In the genomic region with DNA sequence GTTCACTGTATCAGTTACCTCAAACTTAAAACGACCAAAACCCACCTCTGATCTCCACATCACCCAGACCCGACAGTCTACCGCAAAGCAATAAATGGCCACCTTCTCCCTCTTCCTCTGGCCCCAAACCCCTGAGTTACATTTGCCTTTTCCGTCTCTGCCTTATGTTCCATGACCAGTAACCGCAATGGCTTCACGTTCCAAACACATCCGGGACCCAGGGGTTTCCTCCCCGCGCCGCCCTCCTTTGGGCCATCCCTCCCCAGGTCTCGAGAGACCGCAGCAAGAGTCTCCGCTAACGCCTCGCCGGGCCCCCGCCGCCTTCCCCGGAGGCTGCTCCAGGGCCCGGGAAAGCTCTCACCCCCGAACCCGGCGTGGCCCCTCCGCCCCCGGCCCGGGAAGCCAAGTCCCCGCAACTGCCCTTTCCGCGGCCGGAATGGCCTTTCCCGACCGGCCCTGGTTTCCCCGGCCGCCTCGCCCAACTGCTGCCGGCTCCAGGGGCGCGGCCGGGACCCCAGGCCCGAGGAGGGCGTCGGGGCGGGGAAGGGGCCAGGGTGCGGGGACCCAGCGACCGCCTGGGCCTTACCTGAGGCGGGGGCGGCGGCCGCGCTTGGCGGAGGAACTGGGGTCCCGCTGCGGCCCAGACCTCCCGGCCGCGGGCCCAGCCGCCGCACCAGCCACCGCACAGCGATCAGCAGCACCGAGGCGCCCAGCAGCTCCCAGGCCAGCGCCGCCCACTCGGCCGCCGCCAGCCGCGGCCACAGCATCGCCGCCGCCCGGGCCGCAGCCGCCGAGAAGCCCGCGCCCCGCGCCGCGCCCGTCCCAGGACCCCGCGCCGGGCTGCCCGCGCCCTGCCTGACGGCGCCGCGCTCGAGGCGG, we compare ENCODE assay signal across 2 cellular contexts.
A peak's percentile ranks its signal among the peaks of the same experiment; 100 is the strongest.
TF ChIP-seq lines count a peak whose summit lies in the region.

Gene ANKLE2, minus strand, starts transcription at position 801 of the 879 bp plus-strand sequence. Its CDS starts 34 bp downstream, at position 767.

TF ChIP-seq in IMR-90, 13 proteins besides CTCF, POLR2A, EP300 and RAD21:
- peak; percentile 20; the same call in 1 of the 2 replicates for TF ChIP-seq BHLHE40 (IDR thresholded peaks at IDR 0.05; ENCODE audit: low read depth, low read length)
- TF ChIP-seq CHD1 (IDR thresholded peaks at IDR 0.05; ENCODE audit: low read depth, low read length) = 0 out of 2 replicates have a peak, but pooled peaks have one; percentile 16
- TF ChIP-seq ELK1 (IDR thresholded peaks at IDR 0.05; ENCODE audit: borderline replicate concordance, low read depth, low read length) = no peak
TF ChIP-seq in IMR-90: peak in this region for 2.

TF ChIP-seq in GM12878, 131 proteins besides CTCF, POLR2A, EP300 and RAD21 (continues in another document):
- TF ChIP-seq RUNX3 (IDR thresholded peaks at IDR 0.05; ENCODE audit: low read length) = peak; percentile 80
- peak; percentile 26; the same call in 1 of the 2 replicates for TF ChIP-seq BACH1 (IDR thresholded peaks at IDR 0.05; ENCODE audit: borderline replicate concordance)
- no peak for TF ChIP-seq SUZ12 (IDR thresholded peaks at IDR 0.05; ENCODE audit: unreplicated experiment)
- no peak for TF ChIP-seq PBX3 (IDR thresholded peaks at IDR 0.05; ENCODE audit: insufficient replicate concordance, low read depth, low read length)
- no peak for TF ChIP-seq USF1 (IDR thresholded peaks at IDR 0.05; ENCODE audit: borderline replicate concordance, extremely low read length, insufficient read depth, low read depth, low read length)
- no peak for TF ChIP-seq FOS (IDR thresholded peaks at IDR 0.05; ENCODE audit: borderline replicate concordance, extremely low read depth, insufficient read length)
- no peak for TF ChIP-seq ZNF24 (IDR thresholded peaks at IDR 0.05)
- TF ChIP-seq CHD2 (IDR thresholded peaks at IDR 0.05; ENCODE audit: borderline replicate concordance, low read depth, low read length) = no peak
- TF ChIP-seq NBN (IDR thresholded peaks at IDR 0.05) = peak; percentile 28; the same call in 1 of the 2 replicates
- 0 out of 2 replicates have a peak, but pooled peaks have one; percentile 15 for TF ChIP-seq CBFB (IDR thresholded peaks at IDR 0.05; ENCODE audit: low read depth)
- TF ChIP-seq POLR2AphosphoS5 (IDR thresholded peaks at IDR 0.05; ENCODE audit: low read length) = peak; percentile 51; the same call in 1 of the 2 replicates
- no peak for TF ChIP-seq RELB (IDR thresholded peaks at IDR 0.05; ENCODE audit: low read depth)
- TF ChIP-seq, protein P1, sequence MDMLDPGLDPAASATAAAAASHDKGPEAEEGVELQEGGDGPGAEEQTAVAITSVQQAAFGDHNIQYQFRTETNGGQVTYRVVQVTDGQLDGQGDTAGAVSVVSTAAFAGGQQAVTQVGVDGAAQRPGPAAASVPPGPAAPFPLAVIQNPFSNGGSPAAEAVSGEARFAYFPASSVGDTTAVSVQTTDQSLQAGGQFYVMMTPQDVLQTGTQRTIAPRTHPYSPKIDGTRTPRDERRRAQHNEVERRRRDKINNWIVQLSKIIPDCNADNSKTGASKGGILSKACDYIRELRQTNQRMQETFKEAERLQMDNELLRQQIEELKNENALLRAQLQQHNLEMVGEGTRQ (IDR thresholded peaks at IDR 0.05; ENCODE audit: borderline replicate concordance, low read depth, low read length) = no peak
- TF ChIP-seq, protein P2, sequence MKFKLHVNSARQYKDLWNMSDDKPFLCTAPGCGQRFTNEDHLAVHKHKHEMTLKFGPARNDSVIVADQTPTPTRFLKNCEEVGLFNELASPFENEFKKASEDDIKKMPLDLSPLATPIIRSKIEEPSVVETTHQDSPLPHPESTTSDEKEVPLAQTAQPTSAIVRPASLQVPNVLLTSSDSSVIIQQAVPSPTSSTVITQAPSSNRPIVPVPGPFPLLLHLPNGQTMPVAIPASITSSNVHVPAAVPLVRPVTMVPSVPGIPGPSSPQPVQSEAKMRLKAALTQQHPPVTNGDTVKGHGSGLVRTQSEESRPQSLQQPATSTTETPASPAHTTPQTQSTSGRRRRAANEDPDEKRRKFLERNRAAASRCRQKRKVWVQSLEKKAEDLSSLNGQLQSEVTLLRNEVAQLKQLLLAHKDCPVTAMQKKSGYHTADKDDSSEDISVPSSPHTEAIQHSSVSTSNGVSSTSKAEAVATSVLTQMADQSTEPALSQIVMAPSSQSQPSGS (IDR thresholded peaks at IDR 0.05; ENCODE audit: low read length) = no peak
- peak; percentile 33; the same call in 1 of the 2 replicates for TF ChIP-seq MLLT1 (IDR thresholded peaks at IDR 0.05)
- TF ChIP-seq TARDBP (IDR thresholded peaks at IDR 0.05; ENCODE audit: borderline replicate concordance) = no peak
- TF ChIP-seq RB1 (IDR thresholded peaks at IDR 0.05; ENCODE audit: borderline replicate concordance) = no peak
- TF ChIP-seq IKZF2 (IDR thresholded peaks at IDR 0.05) = peak in 1 of 2 experiments; percentile 33
- no peak for TF ChIP-seq TCF7 (IDR thresholded peaks at IDR 0.05; ENCODE audit: borderline replicate concordance)
- TF ChIP-seq PAX8 (IDR thresholded peaks at IDR 0.05) = no peak
- TF ChIP-seq DPF2 (IDR thresholded peaks at IDR 0.05) = peak; percentile 29; the same call in 1 of the 2 replicates
- no peak for TF ChIP-seq TCF3 (IDR thresholded peaks at IDR 0.05; ENCODE audit: borderline replicate concordance, insufficient read depth, low read depth, low read length)
- TF ChIP-seq HDAC2 (IDR thresholded peaks at IDR 0.05) = no peak
- TF ChIP-seq WRNIP1 (IDR thresholded peaks at IDR 0.05; ENCODE audit: borderline replicate concordance, low read depth, low read length) = 0 out of 2 replicates have a peak, but pooled peaks have one; percentile 45
- TF ChIP-seq, protein P3, sequence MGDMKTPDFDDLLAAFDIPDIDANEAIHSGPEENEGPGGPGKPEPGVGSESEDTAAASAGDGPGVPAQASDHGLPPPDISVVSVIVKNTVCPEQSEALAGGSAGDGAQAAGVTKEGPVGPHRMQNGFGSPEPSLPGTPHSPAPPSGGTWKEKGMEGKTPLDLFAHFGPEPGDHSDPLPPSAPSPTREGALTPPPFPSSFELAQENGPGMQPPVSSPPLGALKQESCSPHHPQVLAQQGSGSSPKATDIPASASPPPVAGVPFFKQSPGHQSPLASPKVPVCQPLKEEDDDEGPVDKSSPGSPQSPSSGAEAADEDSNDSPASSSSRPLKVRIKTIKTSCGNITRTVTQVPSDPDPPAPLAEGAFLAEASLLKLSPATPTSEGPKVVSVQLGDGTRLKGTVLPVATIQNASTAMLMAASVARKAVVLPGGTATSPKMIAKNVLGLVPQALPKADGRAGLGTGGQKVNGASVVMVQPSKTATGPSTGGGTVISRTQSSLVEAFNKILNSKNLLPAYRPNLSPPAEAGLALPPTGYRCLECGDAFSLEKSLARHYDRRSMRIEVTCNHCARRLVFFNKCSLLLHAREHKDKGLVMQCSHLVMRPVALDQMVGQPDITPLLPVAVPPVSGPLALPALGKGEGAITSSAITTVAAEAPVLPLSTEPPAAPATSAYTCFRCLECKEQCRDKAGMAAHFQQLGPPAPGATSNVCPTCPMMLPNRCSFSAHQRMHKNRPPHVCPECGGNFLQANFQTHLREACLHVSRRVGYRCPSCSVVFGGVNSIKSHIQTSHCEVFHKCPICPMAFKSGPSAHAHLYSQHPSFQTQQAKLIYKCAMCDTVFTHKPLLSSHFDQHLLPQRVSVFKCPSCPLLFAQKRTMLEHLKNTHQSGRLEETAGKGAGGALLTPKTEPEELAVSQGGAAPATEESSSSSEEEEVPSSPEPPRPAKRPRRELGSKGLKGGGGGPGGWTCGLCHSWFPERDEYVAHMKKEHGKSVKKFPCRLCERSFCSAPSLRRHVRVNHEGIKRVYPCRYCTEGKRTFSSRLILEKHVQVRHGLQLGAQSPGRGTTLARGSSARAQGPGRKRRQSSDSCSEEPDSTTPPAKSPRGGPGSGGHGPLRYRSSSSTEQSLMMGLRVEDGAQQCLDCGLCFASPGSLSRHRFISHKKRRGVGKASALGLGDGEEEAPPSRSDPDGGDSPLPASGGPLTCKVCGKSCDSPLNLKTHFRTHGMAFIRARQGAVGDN (IDR thresholded peaks at IDR 0.05) = no peak
- peak; percentile 61 for TF ChIP-seq NKRF (conservative IDR thresholded peaks at IDR 0.05)
- no peak for TF ChIP-seq ZBTB4 (CRISPR knock-in tag; IDR thresholded peaks at IDR 0.05)
- TF ChIP-seq TBL1XR1 (IDR thresholded peaks at IDR 0.05; ENCODE audit: low read depth, low read length) = no peak
- peak in 1 of 2 experiments; percentile 42; a peak in 1 of 3 replicates for TF ChIP-seq EGR1 (IDR thresholded peaks at IDR 0.05; ENCODE audit: borderline replicate concordance in 1 of 2, low read depth in 2 of 2, low read length in 2 of 2)
- peak; percentile 76; the same call in 1 of the 2 replicates for TF ChIP-seq LARP7 (IDR thresholded peaks at IDR 0.05)
- TF ChIP-seq POU2F2 (IDR thresholded peaks at IDR 0.05; ENCODE audit: borderline replicate concordance, low read depth, low read length) = no peak
- peak; percentile 45; the same call in 1 of the 2 replicates for TF ChIP-seq GATAD2B (conservative IDR thresholded peaks at IDR 0.05; ENCODE audit: low read depth)
- TF ChIP-seq SUPT20H (IDR thresholded peaks at IDR 0.05; ENCODE audit: borderline replicate concordance, control insufficient read depth, low read depth, low read length) = no peak
- TF ChIP-seq TCF12 (IDR thresholded peaks at IDR 0.05; ENCODE audit: low read depth, low read length) = no peak
- peak; percentile 62; the same call in 1 of the 2 replicates for TF ChIP-seq HDGF (IDR thresholded peaks at IDR 0.05)
